ENCODE assay signal across 11 cellular contexts in the genomic region with DNA sequence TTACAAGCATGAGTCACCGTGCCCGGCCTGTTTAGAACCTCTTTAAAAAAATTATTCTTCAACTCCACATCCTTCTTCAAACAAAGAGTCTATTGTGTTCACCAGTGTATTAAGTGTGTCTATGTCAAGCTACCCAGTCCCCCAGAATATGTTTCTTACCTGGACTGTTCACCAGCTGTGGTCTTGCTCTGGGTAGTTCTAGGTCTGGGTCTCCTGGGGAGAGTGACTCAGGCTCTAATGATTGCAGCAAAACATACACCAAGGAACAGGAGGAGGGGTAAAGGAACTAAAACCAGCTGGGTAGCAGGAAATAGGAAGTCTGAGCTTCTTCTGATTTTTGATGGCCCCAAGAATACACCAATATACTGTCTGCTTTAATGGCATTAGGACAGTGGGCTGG. TPM values are rescaled to one million over a fixed set of nuclear protein-coding genes. Genes with fewer than 3 reads are reported as not detected.
DNase-seq lines count a peak whose midpoint lies in the region; ATAC-seq lines count a peak whose summit lies in the region.
"Had no signal": no experiment of that assay in that cellular context is flagged by ENCODE, and none has a peak within 500 bp of the region (broad histone marks: within the 10 kb centered on the region; RNA-seq: fewer than 3 reads in every experiment).

A gene with protein sequence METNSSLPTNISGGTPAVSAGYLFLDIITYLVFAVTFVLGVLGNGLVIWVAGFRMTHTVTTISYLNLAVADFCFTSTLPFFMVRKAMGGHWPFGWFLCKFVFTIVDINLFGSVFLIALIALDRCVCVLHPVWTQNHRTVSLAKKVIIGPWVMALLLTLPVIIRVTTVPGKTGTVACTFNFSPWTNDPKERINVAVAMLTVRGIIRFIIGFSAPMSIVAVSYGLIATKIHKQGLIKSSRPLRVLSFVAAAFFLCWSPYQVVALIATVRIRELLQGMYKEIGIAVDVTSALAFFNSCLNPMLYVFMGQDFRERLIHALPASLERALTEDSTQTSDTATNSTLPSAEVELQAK (minus strand): TSS at position 224 of the 400 bp plus-strand sequence. CDS start 4,884 bp downstream, outside the sequence.

- H3K9me3 ChIP-seq in adipocyte (ENCODE audit: control insufficient read depth, low read length), result no peaks in the 10 kb centered on the region
- H3K9me3 ChIP-seq in right cardiac atrium (ENCODE audit: control insufficient read depth, low read length), result no peaks in the 10 kb centered on the region

- no peaks in the 10 kb centered on the region for H3K36me3 ChIP-seq in adipocyte (ENCODE audit: control insufficient read depth, insufficient read depth, low read length, severe bottlenecking)

- H3K27me3 Mint-ChIP-seq in stimulated activated naive B cell treated with anti-CD40 and anti-IgM and Interleukin-4, amounts not matched to agents 10 μg/mL and 1 μg/mL and 100 μg/mL, for 72 hours, result peaks cover 15 to 22% of the 10 kb centered on the region in 2 donors
- H3K27me3 Mint-ChIP-seq in activated T-cell treated with anti-CD3 and anti-CD28 coated beads, Interleukin-2, amount 50 U/mL, for 24 hours, result peaks cover 12% of the 10 kb centered on the region

- ATAC-seq in right cardiac atrium, result peak; percentile 67 to 71
- ATAC-seq in stimulated activated naive B cell treated with anti-CD40 and anti-IgM and Interleukin-4, amounts not matched to agents 10 μg/mL and 1 μg/mL and 100 μg/mL, for 72 hours (replicated peaks), result peak; percentile 98 to 99
- no peak for ATAC-seq in GM18907 (IDR thresholded peaks at IDR 0.05; ENCODE audit: unreplicated experiment)
- no peak for ATAC-seq in GM19023 (IDR thresholded peaks at IDR 0.05; ENCODE audit: unreplicated experiment)

- H3K4me3 Mint-ChIP-seq in stimulated activated naive B cell treated with anti-CD40 and anti-IgM and Interleukin-4, amounts not matched to agents 10 μg/mL and 1 μg/mL and 100 μg/mL, for 72 hours, result no peak within 1 kb of the TSS
- H3K4me3 Mint-ChIP-seq in activated T-cell treated with anti-CD3 and anti-CD28 coated beads, Interleukin-2, amount 50 U/mL, for 24 hours, result no peak within 1 kb of the TSS

- peak within 1 kb of the TSS; percentile 2 for H3K9ac ChIP-seq in adipocyte (ENCODE audit: low read length)

- no peak within 1 kb of the TSS for H3K27ac ChIP-seq in right cardiac atrium (ENCODE audit: low read length)
- H3K27ac ChIP-seq: SK-N-MC had no signal

- H3K36me3 Mint-ChIP-seq in stimulated activated naive B cell treated with anti-CD40 and anti-IgM and Interleukin-4, amounts not matched to agents 10 μg/mL and 1 μg/mL and 100 μg/mL, for 72 hours, result peaks cover 0 to 2% of the 10 kb centered on the region in 2 donors
- no peaks in the 10 kb centered on the region for H3K36me3 Mint-ChIP-seq in activated T-cell treated with anti-CD3 and anti-CD28 coated beads, Interleukin-2, amount 50 U/mL, for 24 hours (ENCODE audit: low read depth)

- 58% methylated on average over 2 of the region's 2 CpGs for WGBS in right cardiac atrium

- DNase-seq in HT-29 (ENCODE audit: low spot score) (peak; percentile 29), adipocyte (ENCODE audit: low read depth) (no peak), right cardiac atrium (no peak), kidney glomerular epithelial cell (lab: John Stamatoyannopoulos, UW) (no peak)
- peak; percentile 7 for DNase-seq in stimulated activated naive B cell treated with anti-CD40 and anti-IgM and Interleukin-4, amounts not matched to agents 10 μg/mL and 1 μg/mL and 100 μg/mL, for 72 hours
- DNase-seq in activated T-cell treated with anti-CD3 and anti-CD28 coated beads, Interleukin-2, amount 50 U/mL, for 24 hours, result no peak
- DNase-seq: NCI-H187; stimulated activated CD4-positive, alpha-beta T cell treated with anti-CD3 and anti-CD28 coated beads, Interleukin-4, amount 100 ng/mL, for 24 hours had no signal

- no peaks in the 10 kb centered on the region for H3K27me3 ChIP-seq in adipocyte (replicated peaks; ENCODE audit: control insufficient read depth, insufficient read depth, low read length)
- H3K27me3 ChIP-seq in right cardiac atrium (ENCODE audit: control insufficient read depth, insufficient read depth), result no peaks in the 10 kb centered on the region

- intact Hi-C loops in right cardiac atrium (cut with DNase I), result no loop called here

- peak within 1 kb of the TSS; percentile 47 for H3K27ac Mint-ChIP-seq in stimulated activated naive B cell treated with anti-CD40 and anti-IgM and Interleukin-4, amounts not matched to agents 10 μg/mL and 1 μg/mL and 100 μg/mL, for 72 hours
- no peak within 1 kb of the TSS for H3K27ac Mint-ChIP-seq in activated T-cell treated with anti-CD3 and anti-CD28 coated beads, Interleukin-2, amount 50 U/mL, for 24 hours

- H3K4me3 ChIP-seq in adipocyte (ENCODE audit: low read length) (peak within 1 kb of the TSS; percentile 63), right cardiac atrium (ENCODE audit: low read length) (peak within 1 kb of the TSS; percentile 8)
- H3K4me3 ChIP-seq: SK-N-MC had no signal

- H3K4me1 Mint-ChIP-seq in stimulated activated naive B cell treated with anti-CD40 and anti-IgM and Interleukin-4, amounts not matched to agents 10 μg/mL and 1 μg/mL and 100 μg/mL, for 72 hours, result peaks cover 4 to 16% of the 10 kb centered on the region in 2 donors
- H3K4me1 Mint-ChIP-seq in activated T-cell treated with anti-CD3 and anti-CD28 coated beads, Interleukin-2, amount 50 U/mL, for 24 hours (ENCODE audit: low read depth), result no peaks in the 10 kb centered on the region

- H3K4me1 ChIP-seq in adipocyte (ENCODE audit: control insufficient read depth, insufficient read depth, low read length), result peaks cover 39% of the 10 kb centered on the region
- H3K4me1 ChIP-seq in right cardiac atrium (ENCODE audit: control insufficient read depth, insufficient read depth, low read length), result no peaks in the 10 kb centered on the region

- peaks cover 0 to 9% of the 10 kb centered on the region in 2 donors for H3K9me3 Mint-ChIP-seq in stimulated activated naive B cell treated with anti-CD40 and anti-IgM and Interleukin-4, amounts not matched to agents 10 μg/mL and 1 μg/mL and 100 μg/mL, for 72 hours
- H3K9me3 Mint-ChIP-seq in activated T-cell treated with anti-CD3 and anti-CD28 coated beads, Interleukin-2, amount 50 U/mL, for 24 hours, result no peaks in the 10 kb centered on the region

RNA-seq across cellular contexts. Expression of the gene that starts here (rescaled TPM):
- total RNA-seq in HT-29 (2014; rRNA removed; shearing (Covaris generic)), result not detected in 2 replicates
- total RNA-seq in right cardiac atrium, result 10 to 100 TPM in 1 of 4 donors, 1 to 10 TPM in 3; 3.6 to 15.1 (median 7.0) TPM
- 0.97 TPM for polyA plus RNA-seq in right cardiac atrium

Comparison
In these comparisons a context has a peak if more than half of its experiments do, and no peak if none do; other contexts are left out.
1. Peak in DNase-seq in HT-29; RNA of the gene not detected or under 1 TPM.
2. ATAC-seq: peak in right cardiac atrium (2 of 2) and stimulated activated naive B cell treated with anti-CD40 and anti-IgM and Interleukin-4, amounts not matched to agents 10 μg/mL and 1 μg/mL and 100 μg/mL, for 72 hours (2 of 2); none in GM18907 (single experiment) and GM19023 (single experiment).